In the genomic region with DNA sequence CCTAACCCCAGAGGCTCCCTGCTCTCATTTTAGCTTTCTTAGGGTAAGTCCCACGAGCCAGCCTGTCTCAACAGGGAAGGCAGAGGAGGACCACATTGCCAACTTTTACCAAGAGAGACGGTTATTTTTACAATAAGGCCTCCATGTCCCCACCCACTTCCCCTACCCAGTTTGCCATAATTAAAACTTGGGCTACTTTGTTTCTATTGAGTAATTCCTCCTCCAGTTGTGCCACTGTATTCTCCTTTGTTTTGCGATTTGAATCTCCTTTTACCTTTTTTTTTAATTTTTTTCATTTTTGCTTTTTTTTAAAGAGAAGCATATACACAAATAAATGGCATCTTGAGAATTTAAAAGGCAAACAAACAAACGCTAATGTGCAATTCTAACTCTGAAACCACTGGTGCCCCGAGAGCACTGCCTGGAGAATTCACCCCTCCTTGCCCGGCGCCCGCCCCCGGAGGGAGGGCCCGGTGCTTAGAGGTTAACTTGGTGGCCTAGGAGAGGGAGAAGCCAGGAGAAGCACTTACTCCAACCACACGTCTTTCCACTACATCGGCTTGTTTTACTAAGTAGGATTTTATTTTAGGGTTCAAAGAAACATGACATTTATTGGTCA, we compare ENCODE assay signal across 11 cellular contexts.
DNase-seq lines count a peak whose midpoint lies in the region; ATAC-seq and TF ChIP-seq lines count a peak whose summit lies in the region.
"Had no signal": no experiment of that assay in that cellular context is flagged by ENCODE, and none has a peak within 500 bp of the region (broad histone marks: within the 10 kb centered on the region; RNA-seq: fewer than 3 reads in every experiment).

No MANE protein-coding gene starts in this region.

- H3K27ac ChIP-seq in thoracic aorta, result peak overlapping the region; percentile 60 to 67

- H3K27ac Mint-ChIP-seq in activated naive CD4-positive, alpha-beta T cell treated with anti-CD3 and anti-CD28 coated beads, Interleukin-2, amount 50 U/mL, for 24 hours, result peak overlapping the region; percentile 65
- peak overlapping the region; percentile 61 for H3K27ac Mint-ChIP-seq in activated naive CD8-positive, alpha-beta T cell treated with anti-CD3 and anti-CD28 coated beads, Interleukin-2, amount 50 U/mL, for 24 hours
- peak overlapping the region; percentile 35 to 82 (median 72) for H3K27ac Mint-ChIP-seq in immature natural killer cell

- H3K4me1 ChIP-seq in thoracic aorta (ENCODE audit: control insufficient read depth in 1 of 2, low read depth in 2 of 2), result peaks cover 20 to 47% of the 10 kb centered on the region in 2 donors

- peaks cover 63% of the 10 kb centered on the region for H3K4me1 Mint-ChIP-seq in activated naive CD4-positive, alpha-beta T cell treated with anti-CD3 and anti-CD28 coated beads, Interleukin-2, amount 50 U/mL, for 24 hours
- H3K4me1 Mint-ChIP-seq in activated naive CD8-positive, alpha-beta T cell treated with anti-CD3 and anti-CD28 coated beads, Interleukin-2, amount 50 U/mL, for 24 hours, result peaks cover 51% of the 10 kb centered on the region
- peaks cover 26 to 46% of the 10 kb centered on the region in 2 donors for H3K4me1 Mint-ChIP-seq in immature natural killer cell

- no peak for DNase-seq in activated naive CD4-positive, alpha-beta T cell treated with Interleukin-2 at 50 U/mL for 16 hours
- DNase-seq in activated naive CD8-positive, alpha-beta T cell treated with anti-CD3 and anti-CD28 coated beads, Interleukin-2, amount 50 U/mL, for 24 hours, result no peak
- DNase-seq in immature natural killer cell (no peak), thoracic aorta (ENCODE audit: low spot score) (no peak), DMS53 treated with DMSO at 0.1 percent for 48 hours (lab: John Stamatoyannopoulos, UW; ENCODE audit: unreplicated experiment) (no peak)
- DNase-seq: activated CD4-positive, CD25-positive, alpha-beta regulatory T cell; amniotic stem cell; stimulated activated CD8-positive, alpha-beta memory T cell treated with anti-CD3 and anti-CD28 coated beads, Interleukin-4, amount 100 ng/mL, for 48 hours had no signal

- H3K9me3 ChIP-seq in thoracic aorta, result no peaks in the 10 kb centered on the region

- H3K4me3 ChIP-seq in thoracic aorta, result peak overlapping the region; percentile 56

- no peaks in the 10 kb centered on the region for H3K9me3 Mint-ChIP-seq in activated naive CD4-positive, alpha-beta T cell treated with anti-CD3 and anti-CD28 coated beads, Interleukin-2, amount 50 U/mL, for 24 hours
- no peaks in the 10 kb centered on the region for H3K9me3 Mint-ChIP-seq in activated naive CD8-positive, alpha-beta T cell treated with anti-CD3 and anti-CD28 coated beads, Interleukin-2, amount 50 U/mL, for 24 hours
- H3K9me3 Mint-ChIP-seq in immature natural killer cell, result no peaks in the 10 kb centered on the region

- no peaks in the 10 kb centered on the region for H3K27me3 Mint-ChIP-seq in activated naive CD4-positive, alpha-beta T cell treated with anti-CD3 and anti-CD28 coated beads, Interleukin-2, amount 50 U/mL, for 24 hours
- no peaks in the 10 kb centered on the region for H3K27me3 Mint-ChIP-seq in activated naive CD8-positive, alpha-beta T cell treated with anti-CD3 and anti-CD28 coated beads, Interleukin-2, amount 50 U/mL, for 24 hours
- H3K27me3 Mint-ChIP-seq in immature natural killer cell (ENCODE audit: low read depth in 3 of 3), result peaks cover 13 to 31% (median 31%) of the 10 kb centered on the region in 3 donors

- no peak for TF ChIP-seq CTCF in thoracic aorta (IDR thresholded peaks at IDR 0.05)

- no peaks in the 10 kb centered on the region for H3K36me3 ChIP-seq in thoracic aorta

- no peak overlapping the region for H3K4me3 Mint-ChIP-seq in activated naive CD4-positive, alpha-beta T cell treated with anti-CD3 and anti-CD28 coated beads, Interleukin-2, amount 50 U/mL, for 24 hours
- H3K4me3 Mint-ChIP-seq in activated naive CD8-positive, alpha-beta T cell treated with anti-CD3 and anti-CD28 coated beads, Interleukin-2, amount 50 U/mL, for 24 hours, result no peak overlapping the region
- H3K4me3 Mint-ChIP-seq in immature natural killer cell, result no peak overlapping the region

- no peak for ATAC-seq in activated naive CD8-positive, alpha-beta T cell treated with anti-CD3 and anti-CD28 coated beads, Interleukin-2, amount 50 U/mL, for 24 hours
- no peak for ATAC-seq in thoracic aorta (ENCODE audit: insufficient number of reproducible peaks, low FRiP score, low read depth)
- ATAC-seq in GM21529 (IDR thresholded peaks at IDR 0.05; ENCODE audit: unreplicated experiment), result no peak
- ATAC-seq in HG03175 (IDR thresholded peaks at IDR 0.05; ENCODE audit: unreplicated experiment), result no peak

- no peaks in the 10 kb centered on the region for H3K27me3 ChIP-seq in thoracic aorta (replicated peaks; ENCODE audit: insufficient read depth)

- peaks cover 28% of the 10 kb centered on the region for H3K36me3 Mint-ChIP-seq in activated naive CD4-positive, alpha-beta T cell treated with anti-CD3 and anti-CD28 coated beads, Interleukin-2, amount 50 U/mL, for 24 hours
- peaks cover 62% of the 10 kb centered on the region for H3K36me3 Mint-ChIP-seq in activated naive CD8-positive, alpha-beta T cell treated with anti-CD3 and anti-CD28 coated beads, Interleukin-2, amount 50 U/mL, for 24 hours (ENCODE audit: low read depth)
- H3K36me3 Mint-ChIP-seq in immature natural killer cell, result peaks cover 20 to 72% (median 44%) of the 10 kb centered on the region in 3 donors
